8 cellular contexts compared by ENCODE assay signal in the genomic region with DNA sequence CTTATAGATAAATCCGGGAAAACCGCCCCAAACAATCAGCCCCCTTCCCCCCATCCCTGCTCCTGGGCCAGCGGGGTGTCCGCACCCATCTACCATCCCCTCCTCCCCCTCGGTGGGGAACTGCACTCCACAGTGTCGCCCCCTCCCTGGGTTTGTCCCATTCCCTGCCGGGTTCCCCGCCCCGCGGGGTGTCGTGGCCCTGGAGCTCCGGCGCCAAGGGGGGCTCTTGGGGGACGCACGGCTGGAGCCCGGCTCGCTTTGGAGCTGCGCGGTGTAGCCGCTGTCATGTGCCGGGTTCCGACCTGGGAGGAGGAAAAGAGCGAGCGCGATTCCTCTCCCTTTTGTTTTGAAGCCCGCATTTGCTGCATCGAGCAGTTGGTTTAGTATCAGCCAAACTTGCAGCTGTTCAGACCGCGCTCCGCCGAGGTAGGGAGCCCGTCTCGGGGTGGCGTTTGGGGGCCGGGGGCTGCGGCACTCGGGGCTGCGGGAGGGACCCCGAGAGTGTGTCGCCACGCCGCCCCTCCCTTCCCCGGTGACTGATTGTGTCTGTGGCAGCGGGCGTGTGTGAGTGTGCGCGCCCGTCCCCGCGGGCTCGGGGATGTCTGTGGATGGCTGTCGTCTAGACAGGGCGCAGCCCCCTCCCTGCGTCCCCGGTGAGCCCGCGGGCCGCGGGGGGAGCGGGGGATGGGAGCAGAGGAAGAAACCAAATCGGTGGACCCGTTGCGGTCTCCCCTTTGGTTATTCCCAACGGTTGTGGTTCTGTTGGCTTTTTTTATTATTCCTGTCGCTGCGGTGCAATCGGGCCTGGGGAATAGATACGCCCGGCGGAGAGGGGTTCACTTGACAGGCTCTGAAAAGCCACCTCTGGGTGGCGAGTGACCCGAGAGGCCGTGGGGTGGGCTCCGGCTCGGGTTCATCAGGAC. TPM values are rescaled to one million over a fixed set of nuclear protein-coding genes. Genes with fewer than 3 reads are reported as not detected.
DNase-seq lines count a peak whose midpoint lies in the region; ATAC-seq and TF ChIP-seq lines count a peak whose summit lies in the region.

No MANE protein-coding gene starts in this region.

- peaks cover 54% of the 10 kb centered on the region for H3K79me2 ChIP-seq in SK-N-SH (ENCODE audit: insufficient read depth)

- H3K4me3 ChIP-seq in SK-N-SH (ENCODE audit: low read depth in 2 of 2, low read length in 1 of 2) (peak overlapping the region; percentile 84 to 94), ascending aorta (peak overlapping the region; percentile 82 to 87)

- ATAC-seq in left ventricle myocardium superior (peak; percentile 37), GM19467 (IDR thresholded peaks at IDR 0.05; ENCODE audit: unreplicated experiment) (no peak), GM21360 (IDR thresholded peaks at IDR 0.05; ENCODE audit: unreplicated experiment) (no peak)

- POLR2A ChIA-PET in SK-N-SH (lab: Yijun Ruan, JAX) = interaction anchor here (1.3 kb wide), 1 partner anchor 948 kb away, joined by 3 read pairs; the partner anchor contains the start of gene C18orf32

- CTCF ChIA-PET in SK-N-SH (lab: Yijun Ruan, JAX) = interaction anchor here (1.0 kb wide), 1 partner anchor 124 kb away, joined by 4 read pairs; no protein-coding TSS in a partner anchor

- H3K9me3 ChIP-seq in SK-N-SH = no peaks in the 10 kb centered on the region
- H3K9me3 ChIP-seq in ascending aorta = no peaks in the 10 kb centered on the region

- peak in 12 of 14 donors; percentile 34 to 85 (median 65) for DNase-seq in C1 segment of cervical spinal cord (lab: John Stamatoyannopoulos, UW)
- peak; percentile 40 for DNase-seq in HT1080 (ENCODE audit: low read depth)
- peak; percentile 71 for DNase-seq in SK-N-SH
- peak; percentile 10 to 71 for DNase-seq in ascending aorta (ENCODE audit: low spot score in 2 of 2)
- DNase-seq in left ventricle myocardium superior = peak; percentile 60
- peak; percentile 37 for DNase-seq in pons (ENCODE audit: low spot score)

- TF ChIP-seq RAD21 in SK-N-SH (IDR thresholded peaks at IDR 0.05; ENCODE audit: low read length) = no peak

- peak overlapping the region; percentile 96 for H3K4me2 ChIP-seq in SK-N-SH

- H3K9me2 ChIP-seq in SK-N-SH = no peaks in the 10 kb centered on the region

- H3F3A ChIP-seq in SK-N-SH (replicated peaks; ENCODE audit: insufficient read depth) = peaks cover 21% of the 10 kb centered on the region

- peak overlapping the region; percentile 84 for H2AFZ ChIP-seq in SK-N-SH (ENCODE audit: low read depth)

- no peak for TF ChIP-seq CTCF in SK-N-SH (IDR thresholded peaks at IDR 0.05)
- TF ChIP-seq CTCF in ascending aorta (IDR thresholded peaks at IDR 0.05) = no peak

- under 1% methylated on average over 26 of the region's 75 CpGs for WGBS in SK-N-SH (ENCODE audit: low lambda C conversion rate)

- peaks cover 32% of the 10 kb centered on the region for H4K20me1 ChIP-seq in SK-N-SH (ENCODE audit: insufficient read depth)

- peak overlapping the region; percentile 87 to 89 for H3K27ac ChIP-seq in SK-N-SH (ENCODE audit: low read depth in 2 of 2, low read length in 1 of 2)
- peak overlapping the region; percentile 94 to 95 for H3K27ac ChIP-seq in ascending aorta

- H3K27me3 ChIP-seq in SK-N-SH (ENCODE audit: insufficient read depth) (no peaks in the 10 kb centered on the region), ascending aorta (no peaks in the 10 kb centered on the region)

- peaks cover 5 to 12% of the 10 kb centered on the region in 2 experiments for H3K36me3 ChIP-seq in SK-N-SH (replicated peaks in 1 of 2; ENCODE audit: control insufficient read depth in 1 of 2, insufficient read depth in 2 of 2, low read length in 1 of 2)
- no peaks in the 10 kb centered on the region for H3K36me3 ChIP-seq in ascending aorta

- intact Hi-C loops in ascending aorta (cut with DNase I) (loop anchor here (2.0 to 10.0 kb wide), 9 partner anchors 33 to 1273 kb away; partner anchors contain the start of gene ACAA2), left ventricle myocardium superior (cut with micrococcal nuclease) (loop anchor here (10.0 kb wide), 2 partner anchors 55 to 65 kb away; no protein-coding TSS in a partner anchor)

- TF ChIP-seq EP300 in SK-N-SH (IDR thresholded peaks at IDR 0.05; ENCODE audit: borderline replicate concordance in 1 of 2, low read depth in 1 of 2, low read length in 1 of 2) = no peak

- H3K9ac ChIP-seq in SK-N-SH = peak overlapping the region; percentile 88

- H3K4me1 ChIP-seq in SK-N-SH (ENCODE audit: control insufficient read depth in 1 of 2, insufficient read depth in 2 of 2, low read depth in 1 of 2, low read length in 1 of 2) = peaks cover 24% of the 10 kb centered on the region in 2 experiments; a peak in 3 of 4 replicates
- H3K4me1 ChIP-seq in ascending aorta = peaks cover 0 to 11% of the 10 kb centered on the region in 2 donors

TF ChIP-seq in SK-N-SH, 30 proteins besides CTCF, POLR2A, EP300 and RAD21:
- peak; percentile 63; the same call in 1 of the 2 replicates for TF ChIP-seq MXI1 (IDR thresholded peaks at IDR 0.05; ENCODE audit: low read depth, low read length)
- TF ChIP-seq GATA2 (CRISPR knock-in tag; IDR thresholded peaks at IDR 0.05) = no peak
- TF ChIP-seq, protein P1, sequence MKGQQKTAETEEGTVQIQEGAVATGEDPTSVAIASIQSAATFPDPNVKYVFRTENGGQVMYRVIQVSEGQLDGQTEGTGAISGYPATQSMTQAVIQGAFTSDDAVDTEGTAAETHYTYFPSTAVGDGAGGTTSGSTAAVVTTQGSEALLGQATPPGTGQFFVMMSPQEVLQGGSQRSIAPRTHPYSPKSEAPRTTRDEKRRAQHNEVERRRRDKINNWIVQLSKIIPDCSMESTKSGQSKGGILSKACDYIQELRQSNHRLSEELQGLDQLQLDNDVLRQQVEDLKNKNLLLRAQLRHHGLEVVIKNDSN (IDR thresholded peaks at IDR 0.05; ENCODE audit: borderline replicate concordance, low read depth) = peak; percentile 10; the same call in 1 of the 2 replicates
- TF ChIP-seq, protein P2, sequence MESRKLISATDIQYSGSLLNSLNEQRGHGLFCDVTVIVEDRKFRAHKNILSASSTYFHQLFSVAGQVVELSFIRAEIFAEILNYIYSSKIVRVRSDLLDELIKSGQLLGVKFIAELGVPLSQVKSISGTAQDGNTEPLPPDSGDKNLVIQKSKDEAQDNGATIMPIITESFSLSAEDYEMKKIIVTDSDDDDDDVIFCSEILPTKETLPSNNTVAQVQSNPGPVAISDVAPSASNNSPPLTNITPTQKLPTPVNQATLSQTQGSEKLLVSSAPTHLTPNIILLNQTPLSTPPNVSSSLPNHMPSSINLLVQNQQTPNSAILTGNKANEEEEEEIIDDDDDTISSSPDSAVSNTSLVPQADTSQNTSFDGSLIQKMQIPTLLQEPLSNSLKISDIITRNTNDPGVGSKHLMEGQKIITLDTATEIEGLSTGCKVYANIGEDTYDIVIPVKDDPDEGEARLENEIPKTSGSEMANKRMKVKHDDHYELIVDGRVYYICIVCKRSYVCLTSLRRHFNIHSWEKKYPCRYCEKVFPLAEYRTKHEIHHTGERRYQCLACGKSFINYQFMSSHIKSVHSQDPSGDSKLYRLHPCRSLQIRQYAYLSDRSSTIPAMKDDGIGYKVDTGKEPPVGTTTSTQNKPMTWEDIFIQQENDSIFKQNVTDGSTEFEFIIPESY (IDR thresholded peaks at IDR 0.05; ENCODE audit: borderline replicate concordance, low read depth) = no peak
- TF ChIP-seq, protein P3, sequence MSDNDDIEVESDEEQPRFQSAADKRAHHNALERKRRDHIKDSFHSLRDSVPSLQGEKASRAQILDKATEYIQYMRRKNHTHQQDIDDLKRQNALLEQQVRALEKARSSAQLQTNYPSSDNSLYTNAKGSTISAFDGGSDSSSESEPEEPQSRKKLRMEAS (IDR thresholded peaks at IDR 0.05; ENCODE audit: low read depth) = 0 out of 2 replicates have a peak, but pooled peaks have one; percentile 57

RNA-seq across cellular contexts. Expression of gene CTIF, which starts 0.8 kb away (rescaled TPM):
- 18.9 and 19.8 TPM in 2 replicates for total RNA-seq in HT1080 (2014; rRNA removed; shearing (Covaris generic))
- 16.1 and 21.8 TPM in 2 replicates for polyA plus RNA-seq in HT1080 (2015; cell fraction: cytosol; rRNA removed)
- 115 and 121 TPM in 2 replicates for polyA plus RNA-seq in HT1080 (2015; cell fraction: nucleus; rRNA removed)
- 47.2 and 47.8 TPM in 2 replicates for polyA plus RNA-seq in SK-N-SH (2012; rRNA removed)
- polyA plus RNA-seq in SK-N-SH (2012; cell fraction: cytosol; rRNA removed) = 20.8 and 27.3 TPM in 2 replicates
- 157 and 177 TPM in 2 replicates for polyA plus RNA-seq in SK-N-SH (2012; cell fraction: nucleus; rRNA removed)
- total RNA-seq in ascending aorta (55.3 TPM), left ventricle myocardium superior (59.9 TPM)
